In genomic region chr7:138882249-138882648, GRCh38 we compare ENCODE assay signal across 23 cellular contexts.
DNase-seq lines count a peak whose midpoint lies in the region; ATAC-seq and TF ChIP-seq lines count a peak whose summit lies in the region.
"Had no signal": no experiment of that assay in that cellular context is flagged by ENCODE, and none has a peak within 500 bp of the region (broad histone marks: within the 10 kb centered on the region; RNA-seq: fewer than 3 reads in every experiment).

No MANE protein-coding gene starts in this region.

- TF ChIP-seq EP300 in ovary (IDR thresholded peaks at IDR 0.05): no peak

- H3K36me3 ChIP-seq in CD4-positive, CD25-positive, alpha-beta regulatory T cell (ENCODE audit: control insufficient read depth, insufficient read depth, low read length): no peaks in the 10 kb centered on the region
- no peaks in the 10 kb centered on the region for H3K36me3 ChIP-seq in ovary
- H3K36me3 ChIP-seq: colonic mucosa, vagina, WERI-Rb-1 had no signal

- POLR2A ChIA-PET in T-cell (lab: Charles Lee): no interaction called here
- POLR2A ChIA-PET in activated naive CD8-positive, alpha-beta T cell treated with anti-CD3 and anti-CD28 coated beads, Interleukin-2, amount 10 ng/mL, durations not matched to agents 7 days and 5 days (lab: Charles Lee): no interaction called here
- POLR2A ChIA-PET in GM10248 (lab: Yijun Ruan, JAX): no interaction called here

- peaks cover 22% of the 10 kb centered on the region for H3K4me1 Mint-ChIP-seq in activated CD8-positive, alpha-beta memory T cell treated with anti-CD3 and anti-CD28 coated beads, Interleukin-2, amount 10 ng/mL, durations not matched to agents 7 days and 5 days
- H3K4me1 Mint-ChIP-seq in CD4-positive, CD25-positive, alpha-beta regulatory T cell: peaks cover 8 to 14% (median 11%) of the 10 kb centered on the region in 4 donors
- H3K4me1 Mint-ChIP-seq in T-cell: peaks cover 13 to 18% (median 16%) of the 10 kb centered on the region in 3 donors
- peaks cover 13% of the 10 kb centered on the region for H3K4me1 Mint-ChIP-seq in activated naive CD8-positive, alpha-beta T cell treated with anti-CD3 and anti-CD28 coated beads, Interleukin-2, amount 10 ng/mL, durations not matched to agents 7 days and 5 days

- no peaks in the 10 kb centered on the region for H3K36me3 Mint-ChIP-seq in activated CD8-positive, alpha-beta memory T cell treated with anti-CD3 and anti-CD28 coated beads, Interleukin-2, amount 10 ng/mL, durations not matched to agents 7 days and 5 days
- H3K36me3 Mint-ChIP-seq in CD4-positive, CD25-positive, alpha-beta regulatory T cell: no peaks in the 10 kb centered on the region
- no peaks in the 10 kb centered on the region for H3K36me3 Mint-ChIP-seq in T-cell
- H3K36me3 Mint-ChIP-seq in activated naive CD8-positive, alpha-beta T cell treated with anti-CD3 and anti-CD28 coated beads, Interleukin-2, amount 10 ng/mL, durations not matched to agents 7 days and 5 days: no peaks in the 10 kb centered on the region
- H3K36me3 Mint-ChIP-seq: natural killer cell treated with Interleukin-12 subunit alpha and Interleukin-12 subunit beta and Interleukin-15 and Interleukin-18, amount 100 ng/mL, for 72 hours had no signal

- no peak for TF ChIP-seq POLR2A in ovary (IDR thresholded peaks at IDR 0.05)

- no peak for DNase-seq in activated CD8-positive, alpha-beta memory T cell treated with anti-CD3 and anti-CD28 coated beads, Interleukin-2, amount 10 ng/mL, durations not matched to agents 7 days and 5 days
- DNase-seq in activated CD8-positive, alpha-beta memory T cell treated with anti-CD3 and anti-CD28 coated beads, Interleukin-2, amount 50 U/mL, for 4 hours: no peak
- DNase-seq in CD4-positive, CD25-positive, alpha-beta regulatory T cell: no peak
- DNase-seq in T-cell (no peak), GM10248 (ENCODE audit: extremely low spot score) (no peak), ovary (no peak)
- no peak for DNase-seq in activated naive CD8-positive, alpha-beta T cell treated with anti-CD3 and anti-CD28 coated beads, Interleukin-2, amount 10 ng/mL, durations not matched to agents 7 days and 5 days
- DNase-seq: CD4-positive, alpha-beta T cell; colonic mucosa; effector CD8-positive, alpha-beta T cell; NCI-H1048; NCI-H2107; NCI-H345; NCI-H774; SIG-M5; stimulated activated naive CD4-positive, alpha-beta T cell treated with Interleukin-2 at 50 U/mL for 16 hours; WERI-Rb-1 had no signal

- CTCF ChIA-PET in activated CD8-positive, alpha-beta memory T cell treated with anti-CD3 and anti-CD28 coated beads, Interleukin-2, amount 10 ng/mL, durations not matched to agents 7 days and 5 days (lab: Charles Lee): interaction anchor here (1.6 kb wide), 1 partner anchor 192 kb away, joined by 3 read pairs; no protein-coding TSS in a partner anchor
- CTCF ChIA-PET in T-cell (lab: Charles Lee): interaction anchor here in 1 of 2 donors (0.7 kb wide), 1 partner anchor 19 kb away, joined by 7 read pairs; no protein-coding TSS in a partner anchor
- CTCF ChIA-PET in GM10248 (lab: Yijun Ruan, JAX): interaction anchor here (6.8 kb wide), 1 partner anchor 14 kb away, joined by 70 read pairs; no protein-coding TSS in a partner anchor

- ATAC-seq in activated CD8-positive, alpha-beta memory T cell treated with anti-CD3 and anti-CD28 coated beads, Interleukin-2, amount 10 ng/mL, durations not matched to agents 7 days and 5 days: peak; percentile 32
- no peak for ATAC-seq in CD4-positive, CD25-positive, alpha-beta regulatory T cell (ENCODE audit: low read depth in 2 of 2)
- ATAC-seq in T-cell (replicated peaks in 1 of 4) (no peak), HG02884 (IDR thresholded peaks at IDR 0.05; ENCODE audit: unreplicated experiment) (no peak)
- no peak for ATAC-seq in activated naive CD8-positive, alpha-beta T cell treated with anti-CD3 and anti-CD28 coated beads, Interleukin-2, amount 10 ng/mL, durations not matched to agents 7 days and 5 days (ENCODE audit: low read depth)
- ATAC-seq: A549; gastroesophageal sphincter; natural killer cell treated with Interleukin-12 subunit alpha and Interleukin-12 subunit beta and Interleukin-15 and Interleukin-18, amount 100 ng/mL, for 72 hours had no signal

- H3K4me3 Mint-ChIP-seq in activated CD8-positive, alpha-beta memory T cell treated with anti-CD3 and anti-CD28 coated beads, Interleukin-2, amount 10 ng/mL, durations not matched to agents 7 days and 5 days: no peak overlapping the region
- no peak overlapping the region for H3K4me3 Mint-ChIP-seq in CD4-positive, CD25-positive, alpha-beta regulatory T cell
- no peak overlapping the region for H3K4me3 Mint-ChIP-seq in T-cell
- peak overlapping the region; percentile 0 for H3K4me3 Mint-ChIP-seq in activated naive CD8-positive, alpha-beta T cell treated with anti-CD3 and anti-CD28 coated beads, Interleukin-2, amount 10 ng/mL, durations not matched to agents 7 days and 5 days
- H3K4me3 Mint-ChIP-seq: CD4-positive, alpha-beta T cell; natural killer cell treated with Interleukin-12 subunit alpha and Interleukin-12 subunit beta and Interleukin-15 and Interleukin-18, amount 100 ng/mL, for 72 hours had no signal

- no peaks in the 10 kb centered on the region for H3K27me3 Mint-ChIP-seq in activated CD8-positive, alpha-beta memory T cell treated with anti-CD3 and anti-CD28 coated beads, Interleukin-2, amount 10 ng/mL, durations not matched to agents 7 days and 5 days
- no peaks in the 10 kb centered on the region for H3K27me3 Mint-ChIP-seq in CD4-positive, CD25-positive, alpha-beta regulatory T cell
- H3K27me3 Mint-ChIP-seq in T-cell: no peaks in the 10 kb centered on the region
- peaks cover 3% of the 10 kb centered on the region for H3K27me3 Mint-ChIP-seq in activated naive CD8-positive, alpha-beta T cell treated with anti-CD3 and anti-CD28 coated beads, Interleukin-2, amount 10 ng/mL, durations not matched to agents 7 days and 5 days
- H3K27me3 Mint-ChIP-seq: CD4-positive, alpha-beta T cell; natural killer cell treated with Interleukin-12 subunit alpha and Interleukin-12 subunit beta and Interleukin-15 and Interleukin-18, amount 100 ng/mL, for 72 hours had no signal

- H3K4me3 ChIP-seq in CD4-positive, CD25-positive, alpha-beta regulatory T cell (ENCODE audit: low read depth, low read length): no peak overlapping the region
- H3K4me3 ChIP-seq in ovary: no peak overlapping the region
- H3K4me3 ChIP-seq: A549, colonic mucosa, gastroesophageal sphincter, lung, vagina had no signal

- intact Hi-C loops in ovary (cut with DNase I): no loop called here

- H3K4me1 ChIP-seq in CD4-positive, CD25-positive, alpha-beta regulatory T cell (ENCODE audit: control insufficient read depth, insufficient read depth, low read length, poor library complexity, severe bottlenecking): no peaks in the 10 kb centered on the region
- H3K4me1 ChIP-seq in ovary (ENCODE audit: insufficient read depth): no peaks in the 10 kb centered on the region
- H3K4me1 ChIP-seq: A549, colonic mucosa, gastroesophageal sphincter had no signal

- no peaks in the 10 kb centered on the region for H3K27me3 ChIP-seq in CD4-positive, CD25-positive, alpha-beta regulatory T cell (ENCODE audit: control insufficient read depth, insufficient read depth, low read length)
- H3K27me3 ChIP-seq in ovary: no peaks in the 10 kb centered on the region
- H3K27me3 ChIP-seq: colonic mucosa, gastroesophageal sphincter, vagina had no signal

- 95 to 97% (median 95%) methylated on average over 6 of the region's 6 CpGs for WGBS in ovary, 3 donors

- TF ChIP-seq CTCF in GM10248 (IDR thresholded peaks at IDR 0.05; ENCODE audit: control extremely low read depth, extremely low read depth, low read depth, missing control alignments) (no peak), ovary (IDR thresholded peaks at IDR 0.05) (no peak)

- no peaks in the 10 kb centered on the region for H3K9me3 Mint-ChIP-seq in activated CD8-positive, alpha-beta memory T cell treated with anti-CD3 and anti-CD28 coated beads, Interleukin-2, amount 10 ng/mL, durations not matched to agents 7 days and 5 days (ENCODE audit: low read depth)
- no peaks in the 10 kb centered on the region for H3K9me3 Mint-ChIP-seq in CD4-positive, CD25-positive, alpha-beta regulatory T cell
- no peaks in the 10 kb centered on the region for H3K9me3 Mint-ChIP-seq in T-cell
- no peaks in the 10 kb centered on the region for H3K9me3 Mint-ChIP-seq in activated naive CD8-positive, alpha-beta T cell treated with anti-CD3 and anti-CD28 coated beads, Interleukin-2, amount 10 ng/mL, durations not matched to agents 7 days and 5 days
- H3K9me3 Mint-ChIP-seq: CD4-positive, alpha-beta T cell; natural killer cell treated with Interleukin-12 subunit alpha and Interleukin-12 subunit beta and Interleukin-15 and Interleukin-18, amount 100 ng/mL, for 72 hours had no signal

- H3K9me3 ChIP-seq in CD4-positive, CD25-positive, alpha-beta regulatory T cell (ENCODE audit: control insufficient read depth in 2 of 2, low read length in 2 of 2): no peaks in the 10 kb centered on the region
- no peaks in the 10 kb centered on the region for H3K9me3 ChIP-seq in ovary
- H3K9me3 ChIP-seq: A549, colonic mucosa, gastroesophageal sphincter, vagina had no signal

- H3K27ac Mint-ChIP-seq in activated CD8-positive, alpha-beta memory T cell treated with anti-CD3 and anti-CD28 coated beads, Interleukin-2, amount 10 ng/mL, durations not matched to agents 7 days and 5 days: no peak overlapping the region
- peak overlapping the region in 2 of 3 donors; percentile 45 to 56 for H3K27ac Mint-ChIP-seq in CD4-positive, CD25-positive, alpha-beta regulatory T cell
- H3K27ac Mint-ChIP-seq in T-cell: peak overlapping the region; percentile 37 to 40
- no peak overlapping the region for H3K27ac Mint-ChIP-seq in activated naive CD8-positive, alpha-beta T cell treated with anti-CD3 and anti-CD28 coated beads, Interleukin-2, amount 10 ng/mL, durations not matched to agents 7 days and 5 days
- H3K27ac Mint-ChIP-seq: CD4-positive, alpha-beta T cell; natural killer cell treated with Interleukin-12 subunit alpha and Interleukin-12 subunit beta and Interleukin-15 and Interleukin-18, amount 100 ng/mL, for 72 hours had no signal

- H3K27ac ChIP-seq in CD4-positive, CD25-positive, alpha-beta regulatory T cell (ENCODE audit: insufficient read depth, low read length, poor library complexity, severe bottlenecking): no peak overlapping the region
- H3K27ac ChIP-seq in ovary: no peak overlapping the region
- H3K27ac ChIP-seq: A549, colonic mucosa, gastroesophageal sphincter, vagina, WERI-Rb-1 had no signal

Comparison
In these comparisons a context has a peak if more than half of its experiments do, and no peak if none do; other contexts are left out.
1. H3K27ac Mint-ChIP-seq: peak in CD4-positive, CD25-positive, alpha-beta regulatory T cell (2 of 3) and T-cell (2 of 2); none in activated CD8-positive, alpha-beta memory T cell treated with anti-CD3 and anti-CD28 coated beads, Interleukin-2, amount 10 ng/mL, durations not matched to agents 7 days and 5 days (single experiment) and activated naive CD8-positive, alpha-beta T cell treated with anti-CD3 and anti-CD28 coated beads, Interleukin-2, amount 10 ng/mL, durations not matched to agents 7 days and 5 days (single experiment).